Comparison of ENCODE assay signal across 23 cellular contexts in the genomic region with DNA sequence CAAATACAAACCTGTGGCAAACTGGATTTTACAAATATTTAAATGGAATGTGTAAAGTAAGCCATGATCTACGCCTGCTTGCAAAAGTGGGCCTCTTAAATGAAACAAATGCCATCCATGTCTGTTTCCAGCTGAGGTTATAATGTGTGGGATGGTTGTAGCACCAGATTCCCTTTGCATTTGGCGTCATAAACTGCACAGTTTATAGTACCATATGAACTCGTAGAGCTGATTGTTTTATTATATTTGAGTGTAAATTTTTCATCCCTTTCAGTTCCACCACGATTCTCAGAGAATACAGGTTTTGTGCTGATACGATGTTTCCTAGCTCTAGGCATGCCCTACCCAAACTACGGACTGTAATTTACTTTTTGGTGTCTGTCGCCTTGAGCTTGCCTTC.
DNase-seq lines count a peak whose midpoint lies in the region; ATAC-seq and TF ChIP-seq lines count a peak whose summit lies in the region.
"Had no signal": no experiment of that assay in that cellular context is flagged by ENCODE, and none has a peak within 500 bp of the region (broad histone marks: within the 10 kb centered on the region; RNA-seq: fewer than 3 reads in every experiment).

No MANE protein-coding gene starts in this region.

- no peak overlapping the region for H3K4ac ChIP-seq in mesendoderm (ENCODE audit: low read depth, low read length)

- H2BK5ac ChIP-seq in mesendoderm (ENCODE audit: low read length) = no peak overlapping the region

- no peak for ATAC-seq in HG02870 (IDR thresholded peaks at IDR 0.05; ENCODE audit: unreplicated experiment)
- ATAC-seq in HG03565 (IDR thresholded peaks at IDR 0.05; ENCODE audit: unreplicated experiment) = no peak
- ATAC-seq: A549, GM12878 had no signal

- H3K79me2 ChIP-seq in mesendoderm (ENCODE audit: control insufficient read depth, insufficient read depth, low read length) = no peaks in the 10 kb centered on the region

- intact Hi-C loops in tibial artery (cut with DNase I; ENCODE audit: low total_unique reads) = no loop called here

- H3K79me1 ChIP-seq in mesendoderm (ENCODE audit: low read length) = no peaks in the 10 kb centered on the region

- no peak overlapping the region for H3K18ac ChIP-seq in mesendoderm (ENCODE audit: low read length)

- H3K23ac ChIP-seq in mesendoderm (ENCODE audit: low read length) = no peak overlapping the region

- no peak overlapping the region for H3K4me2 ChIP-seq in mesendoderm (ENCODE audit: low read length)
- H3K4me2 ChIP-seq: A549; BLaER1 treated with 17β-estradiol and CSF1 and Interleukin-3, amounts not matched to agents 10 nM and 100 nM had no signal

- WGBS in mesendoderm (ENCODE audit: extremely low coverage, insufficient coverage, low lambda C conversion rate) = no CpG with 5 or more reads among the region's 7 CpGs

- H3K4me3 ChIP-seq in fibroblast of villous mesenchyme (ENCODE audit: low read depth, low read length) = no peak overlapping the region
- no peak overlapping the region for H3K4me3 ChIP-seq in mesendoderm (ENCODE audit: low read length)
- no peak overlapping the region for H3K4me3 ChIP-seq in tibial artery
- H3K4me3 ChIP-seq: A549; BLaER1 treated with 17β-estradiol and CSF1 and Interleukin-3, amounts not matched to agents 10 nM and 100 nM; GM12878; GM23248 had no signal

- DNase-seq in amniotic epithelial cell (ENCODE audit: low read depth) (peak; percentile 45), fibroblast of villous mesenchyme (ENCODE audit: low read depth) (peak; percentile 66), mesendoderm (no peak), NCI-H69 (lab: John Stamatoyannopoulos, UW) (no peak), tibial artery (no peak)
- DNase-seq: 8988T; ACHN; AML-193; BE2C; CD4-positive, alpha-beta T cell; CD8-positive, alpha-beta memory T cell; DMS 273 treated with DMSO at 0.1 percent for 48 hours; DMS79; EL; GDM1; GM23248; H7; HCEC 1CT had no signal

- no peak overlapping the region for H2BK120ac ChIP-seq in mesendoderm (ENCODE audit: low read depth, low read length)

- TF ChIP-seq CTCF in fibroblast of villous mesenchyme (IDR thresholded peaks at IDR 0.05; ENCODE audit: insufficient read depth, low read depth, low read length) (no peak), tibial artery (IDR thresholded peaks at IDR 0.05) (no peak)

- H3K36me3 ChIP-seq in mesendoderm (ENCODE audit: control insufficient read depth, insufficient read depth, low read length) (no peaks in the 10 kb centered on the region), tibial artery (no peaks in the 10 kb centered on the region)
- H3K36me3 ChIP-seq: BE2C; BLaER1 treated with 17β-estradiol and CSF1 and Interleukin-3, amounts not matched to agents 10 nM and 100 nM had no signal

- H3K56ac ChIP-seq in mesendoderm (ENCODE audit: low read length) = no peak overlapping the region

- no peak overlapping the region for H3K9ac ChIP-seq in mesendoderm (ENCODE audit: low read length)
- H3K9ac ChIP-seq: BLaER1 treated with 17β-estradiol and CSF1 and Interleukin-3, amounts not matched to agents 10 nM and 100 nM; GM23248 had no signal

- no peaks in the 10 kb centered on the region for H3K27me3 ChIP-seq in mesendoderm (ENCODE audit: insufficient read depth, low read length, poor library complexity)
- H3K27me3 ChIP-seq in tibial artery = no peaks in the 10 kb centered on the region
- H3K27me3 ChIP-seq: BE2C; BLaER1 treated with 17β-estradiol and CSF1 and Interleukin-3, amounts not matched to agents 10 nM and 100 nM had no signal

- no peak overlapping the region for H3K27ac ChIP-seq in mesendoderm (ENCODE audit: low read depth, low read length)
- no peak overlapping the region for H3K27ac ChIP-seq in tibial artery
- H3K27ac ChIP-seq: A549; BLaER1 treated with 17β-estradiol and CSF1 and Interleukin-3, amounts not matched to agents 10 nM and 100 nM; GM23248 had no signal

- H3K4me1 ChIP-seq in mesendoderm (ENCODE audit: control insufficient read depth, low read depth, low read length) (peaks cover 1% of the 10 kb centered on the region), tibial artery (no peaks in the 10 kb centered on the region)
- H3K4me1 ChIP-seq: A549; BLaER1 treated with 17β-estradiol and CSF1 and Interleukin-3, amounts not matched to agents 10 nM and 100 nM had no signal

- H3K9me3 ChIP-seq in tibial artery = no peaks in the 10 kb centered on the region
- H3K9me3 ChIP-seq: A549; BE2C; BLaER1 treated with 17β-estradiol and CSF1 and Interleukin-3, amounts not matched to agents 10 nM and 100 nM had no signal

- H4K5ac ChIP-seq in mesendoderm (ENCODE audit: low read length) = no peak overlapping the region

- H4K8ac ChIP-seq in mesendoderm (ENCODE audit: low read depth, low read length) = no peak overlapping the region

- peak overlapping the region; percentile 57 for H2BK15ac ChIP-seq in mesendoderm (replicated peaks; ENCODE audit: low read depth)

- H2AK5ac ChIP-seq in mesendoderm (ENCODE audit: low read length) = no peak overlapping the region

Comparison
In these comparisons a context has a peak if more than half of its experiments do, and no peak if none do; other contexts are left out.
1. DNase-seq: peak in amniotic epithelial cell (single experiment) and fibroblast of villous mesenchyme (single experiment); none in mesendoderm (single experiment), NCI-H69 (single experiment) and tibial artery (0 of 2).